ENCODE assay signal across 1 cellular context in genomic region chr14:24430682-24431568, GRCh38.
TF ChIP-seq lines count a peak whose summit lies in the region.

No MANE protein-coding gene starts in this region.

TF ChIP-seq in K562, 482 proteins besides CTCF, POLR2A, EP300 and RAD21 (continued from another document):
- TF ChIP-seq HNRNPLL (IDR thresholded peaks at IDR 0.05; ENCODE audit: low read depth, low read length, poor library complexity, severe bottlenecking) (peak; percentile 50), MEIS2 (IDR thresholded peaks at IDR 0.05; ENCODE audit: partially characterized antibody) (no peak), FOXK1 (CRISPR knock-in tag; IDR thresholded peaks at IDR 0.05; ENCODE audit: borderline replicate concordance) (no peak; the same call in 1 of the 2 replicates), ZNF584 (CRISPR knock-in tag; IDR thresholded peaks at IDR 0.05; ENCODE audit: low read depth) (no peak), CBX8 (IDR thresholded peaks at IDR 0.05; ENCODE audit: borderline replicate concordance, extremely low read depth, low read depth, low read length, poor library complexity, severe bottlenecking) (no peak), TOE1 (IDR thresholded peaks at IDR 0.05; ENCODE audit: borderline replicate concordance) (0 out of 2 replicates have a peak, but pooled peaks have one; percentile 24), TOE1 (CRISPR knock-in tag; IDR thresholded peaks at IDR 0.05; ENCODE audit: borderline replicate concordance, low read depth) (no peak), ZBTB1 (CRISPR knock-in tag; IDR thresholded peaks at IDR 0.05; ENCODE audit: borderline replicate concordance, low read depth) (no peak), TBL1XR1 (IDR thresholded peaks at IDR 0.05; ENCODE audit: low read length in 2 of 2) (no peak), ZNF77 (CRISPR knock-in tag; IDR thresholded peaks at IDR 0.05) (no peak), ZFP36 (IDR thresholded peaks at IDR 0.05; ENCODE audit: low read depth, low read length, partially characterized antibody) (no peak), RBM25 (IDR thresholded peaks at IDR 0.05; ENCODE audit: low read depth, low read length, severe bottlenecking) (peak; percentile 58), ZNF699 (CRISPR knock-in tag; IDR thresholded peaks at IDR 0.05; ENCODE audit: insufficient replicate concordance) (no peak), CEBPZ (IDR thresholded peaks at IDR 0.05; ENCODE audit: borderline replicate concordance, low read depth, low read length) (no peak), MCM3 (IDR thresholded peaks at IDR 0.05) (no peak), EP400 (IDR thresholded peaks at IDR 0.05) (0 out of 2 replicates have a peak, but pooled peaks have one; percentile 2), MLX (CRISPR knock-in tag; conservative IDR thresholded peaks at IDR 0.05) (no peak), BRD4 (IDR thresholded peaks at IDR 0.05) (no peak), ZFP30 (CRISPR knock-in tag; IDR thresholded peaks at IDR 0.05; ENCODE audit: borderline replicate concordance) (no peak), ZC3H4 (CRISPR knock-in tag; IDR thresholded peaks at IDR 0.05; ENCODE audit: borderline replicate concordance) (no peak)
- TF ChIP-seq, protein P1, sequence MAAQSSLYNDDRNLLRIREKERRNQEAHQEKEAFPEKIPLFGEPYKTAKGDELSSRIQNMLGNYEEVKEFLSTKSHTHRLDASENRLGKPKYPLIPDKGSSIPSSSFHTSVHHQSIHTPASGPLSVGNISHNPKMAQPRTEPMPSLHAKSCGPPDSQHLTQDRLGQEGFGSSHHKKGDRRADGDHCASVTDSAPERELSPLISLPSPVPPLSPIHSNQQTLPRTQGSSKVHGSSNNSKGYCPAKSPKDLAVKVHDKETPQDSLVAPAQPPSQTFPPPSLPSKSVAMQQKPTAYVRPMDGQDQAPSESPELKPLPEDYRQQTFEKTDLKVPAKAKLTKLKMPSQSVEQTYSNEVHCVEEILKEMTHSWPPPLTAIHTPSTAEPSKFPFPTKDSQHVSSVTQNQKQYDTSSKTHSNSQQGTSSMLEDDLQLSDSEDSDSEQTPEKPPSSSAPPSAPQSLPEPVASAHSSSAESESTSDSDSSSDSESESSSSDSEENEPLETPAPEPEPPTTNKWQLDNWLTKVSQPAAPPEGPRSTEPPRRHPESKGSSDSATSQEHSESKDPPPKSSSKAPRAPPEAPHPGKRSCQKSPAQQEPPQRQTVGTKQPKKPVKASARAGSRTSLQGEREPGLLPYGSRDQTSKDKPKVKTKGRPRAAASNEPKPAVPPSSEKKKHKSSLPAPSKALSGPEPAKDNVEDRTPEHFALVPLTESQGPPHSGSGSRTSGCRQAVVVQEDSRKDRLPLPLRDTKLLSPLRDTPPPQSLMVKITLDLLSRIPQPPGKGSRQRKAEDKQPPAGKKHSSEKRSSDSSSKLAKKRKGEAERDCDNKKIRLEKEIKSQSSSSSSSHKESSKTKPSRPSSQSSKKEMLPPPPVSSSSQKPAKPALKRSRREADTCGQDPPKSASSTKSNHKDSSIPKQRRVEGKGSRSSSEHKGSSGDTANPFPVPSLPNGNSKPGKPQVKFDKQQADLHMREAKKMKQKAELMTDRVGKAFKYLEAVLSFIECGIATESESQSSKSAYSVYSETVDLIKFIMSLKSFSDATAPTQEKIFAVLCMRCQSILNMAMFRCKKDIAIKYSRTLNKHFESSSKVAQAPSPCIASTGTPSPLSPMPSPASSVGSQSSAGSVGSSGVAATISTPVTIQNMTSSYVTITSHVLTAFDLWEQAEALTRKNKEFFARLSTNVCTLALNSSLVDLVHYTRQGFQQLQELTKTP (IDR thresholded peaks at IDR 0.05; ENCODE audit: low read depth in 1 of 2, partially characterized antibody in 2 of 2) = no peak
TF ChIP-seq in K562: peak in this region for 12.
